ENCODE assay signal across 11 cellular contexts in genomic region chrX:56219702-56220101, GRCh38. TPM values are rescaled to one million over a fixed set of nuclear protein-coding genes. Genes with fewer than 3 reads are reported as not detected.
DNase-seq lines count a peak whose midpoint lies in the region; ATAC-seq and TF ChIP-seq lines count a peak whose summit lies in the region.
"Had no signal": no experiment of that assay in that cellular context is flagged by ENCODE, and none has a peak within 500 bp of the region (broad histone marks: within the 10 kb centered on the region; RNA-seq: fewer than 3 reads in every experiment).

No MANE protein-coding gene starts in this region.

- WGBS in aorta, 2 donors, result 22 to 26% methylated on average over 4 of the region's 4 CpGs

- no peaks in the 10 kb centered on the region for H3K9me3 ChIP-seq in Karpas-422 (ENCODE audit: low read length)
- no peaks in the 10 kb centered on the region for H3K9me3 ChIP-seq in mucosa of descending colon
- no peaks in the 10 kb centered on the region for H3K9me3 ChIP-seq in aorta (ENCODE audit: control insufficient read depth, low read length)

- no peak overlapping the region for H3K4me2 ChIP-seq in Karpas-422 (ENCODE audit: low read depth, low read length, poor library complexity, severe bottlenecking)

- no peaks in the 10 kb centered on the region for H3K9me2 ChIP-seq in Karpas-422 (replicated peaks; ENCODE audit: insufficient read depth, low read length)

- TF ChIP-seq CTCF in mucosa of descending colon (IDR thresholded peaks at IDR 0.05), result no peak

- intact Hi-C loops in mucosa of descending colon (cut with DNase I, micrococcal nuclease) (no loop called here), aorta (cut with DNase I) (loop anchor here (2.0 to 5.0 kb wide), 2 partner anchors 29 to 508 kb away; partner anchors contain the start of gene NBDY (in 1 of the 2))

- no peak overlapping the region for H3K9ac ChIP-seq in Karpas-422 (ENCODE audit: low read length)

- H3K27ac ChIP-seq in Karpas-422 (ENCODE audit: low read length) (no peak overlapping the region), aorta (ENCODE audit: low read depth in 1 of 2, low read length in 2 of 2) (no peak overlapping the region)

- DNase-seq in DMS53 (lab: John Stamatoyannopoulos, UW) (peak; percentile 46), Karpas-422 (peak; percentile 52), cerebellar cortex (ENCODE audit: low spot score) (peak; percentile 14), mucosa of descending colon (peak in 1 of 3 donors; percentile 5), inferior parietal cortex (ENCODE audit: extremely low spot score) (no peak), NCI-H2171 treated with DMSO at 0.1 percent for 48 hours (lab: John Stamatoyannopoulos, UW) (no peak), aorta (no peak)
- DNase-seq: activated CD4-positive, alpha-beta T cell treated with anti-CD3 and anti-CD28 coated beads, Interleukin-2, amount 10 ng/mL, durations not matched to agents 24 days and 14 days; activated naive CD4-positive, alpha-beta T cell treated with anti-CD3 and anti-CD28 coated beads for 36 hours; trophoblast cell had no signal

- no peaks in the 10 kb centered on the region for H3K4me1 ChIP-seq in Karpas-422 (ENCODE audit: low read length)
- no peaks in the 10 kb centered on the region for H3K4me1 ChIP-seq in mucosa of descending colon (ENCODE audit: low read depth)
- H3K4me1 ChIP-seq in aorta (ENCODE audit: control insufficient read depth in 1 of 2, insufficient read depth in 2 of 2, low read length in 2 of 2), result no peaks in the 10 kb centered on the region

- no peaks in the 10 kb centered on the region for H4K20me1 ChIP-seq in Karpas-422 (ENCODE audit: insufficient read depth, low read depth, low read length)

- H3K36me3 ChIP-seq in Karpas-422 (ENCODE audit: insufficient read depth, low read length) (no peaks in the 10 kb centered on the region), mucosa of descending colon (ENCODE audit: low read depth) (no peaks in the 10 kb centered on the region), aorta (ENCODE audit: control insufficient read depth in 1 of 2, insufficient read depth in 2 of 2, low read length in 1 of 2) (no peaks in the 10 kb centered on the region)

- no peak overlapping the region for H2AFZ ChIP-seq in Karpas-422 (ENCODE audit: low read length)

- no peak overlapping the region for H3K4me3 ChIP-seq in Karpas-422 (ENCODE audit: low read length)
- H3K4me3 ChIP-seq in mucosa of descending colon, result no peak overlapping the region
- no peak overlapping the region for H3K4me3 ChIP-seq in aorta (ENCODE audit: low read length in 2 of 2)

- H3K27me3 ChIP-seq in Karpas-422 (ENCODE audit: low read length) (no peaks in the 10 kb centered on the region), aorta (ENCODE audit: control insufficient read depth in 1 of 2, insufficient read depth in 2 of 2, low read length in 1 of 2) (no peaks in the 10 kb centered on the region)

- no peaks in the 10 kb centered on the region for H3K79me2 ChIP-seq in Karpas-422 (ENCODE audit: low read length)

- ATAC-seq in mucosa of descending colon (peak; percentile 48), aorta (ENCODE audit: low FRiP score) (no peak), HG03469 (IDR thresholded peaks at IDR 0.05; ENCODE audit: unreplicated experiment) (no peak)

RNA-seq across cellular contexts. Expression of gene KLF8, which starts 12.5 kb away (rescaled TPM):
- total RNA-seq in Karpas-422 (2014; rRNA removed; shearing (Covaris generic); ENCODE audit: low replicate concordance), result 0.07 and 0.26 TPM in 2 replicates
- total RNA-seq in mucosa of descending colon (1 to 10 TPM; 3.0 to 9.2 (median 6.5) TPM), aorta (10 to 100 TPM; 23.6 to 28.3 TPM)
- 10 to 100 TPM in 1 of 2 donors, 1 to 10 TPM in 1; 1.5 to 20.7 TPM for polyA plus RNA-seq in aorta

Comparison
In these comparisons a context has a peak if more than half of its experiments do, and no peak if none do; other contexts are left out.
1. DNase-seq: peak in DMS53 (single experiment), Karpas-422 (single experiment) and cerebellar cortex (single experiment); none in inferior parietal cortex (single experiment), NCI-H2171 treated with DMSO at 0.1 percent for 48 hours (single experiment) and aorta (0 of 2).
2. intact Hi-C loops: an anchor here in aorta (2.0 to 5.0 kb wide); none called in mucosa of descending colon.